Comparison of ENCODE assay signal across 10 cellular contexts in genomic region chr11:7028141-7028540, GRCh38. TPM values are rescaled to one million over a fixed set of nuclear protein-coding genes. Genes with fewer than 3 reads are reported as not detected.
"Had no signal": no experiment of that assay in that cellular context is flagged by ENCODE, and none has a peak within 500 bp of the region (broad histone marks: within the 10 kb centered on the region; RNA-seq: fewer than 3 reads in every experiment).

No MANE protein-coding gene starts in this region.

- DNase-seq: GM23248, GOT3, H7, HFFc6, KG1 had no signal

- H2AFZ ChIP-seq: GM23248 had no signal

- H3K9ac ChIP-seq: GM23248 had no signal

- H3K4me3 ChIP-seq: GM23248, HAP-1 had no signal

- H3K9me3 ChIP-seq: HAP-1 had no signal

- ATAC-seq: HCT116 had no signal

- H3K36me3 ChIP-seq: HAP-1 had no signal

- H3K4me1 ChIP-seq: HAP-1 had no signal

- H3K27ac ChIP-seq: GM23248, HL-60 had no signal

RNA-seq across cellular contexts. Expression of gene NLRP14, which starts 7.9 kb away (rescaled TPM):
- total RNA-seq: GM23248, HT1080 had no signal
- polyA plus RNA-seq: GM23248, IgD-negative memory B cell had no signal

RNA-seq across cellular contexts. Expression of gene ZNF214, which starts 8.0 kb away (rescaled TPM):
- polyA plus RNA-seq: IgD-negative memory B cell had no signal
